Comparison of ENCODE assay signal across 2 cellular contexts in the genomic region with DNA sequence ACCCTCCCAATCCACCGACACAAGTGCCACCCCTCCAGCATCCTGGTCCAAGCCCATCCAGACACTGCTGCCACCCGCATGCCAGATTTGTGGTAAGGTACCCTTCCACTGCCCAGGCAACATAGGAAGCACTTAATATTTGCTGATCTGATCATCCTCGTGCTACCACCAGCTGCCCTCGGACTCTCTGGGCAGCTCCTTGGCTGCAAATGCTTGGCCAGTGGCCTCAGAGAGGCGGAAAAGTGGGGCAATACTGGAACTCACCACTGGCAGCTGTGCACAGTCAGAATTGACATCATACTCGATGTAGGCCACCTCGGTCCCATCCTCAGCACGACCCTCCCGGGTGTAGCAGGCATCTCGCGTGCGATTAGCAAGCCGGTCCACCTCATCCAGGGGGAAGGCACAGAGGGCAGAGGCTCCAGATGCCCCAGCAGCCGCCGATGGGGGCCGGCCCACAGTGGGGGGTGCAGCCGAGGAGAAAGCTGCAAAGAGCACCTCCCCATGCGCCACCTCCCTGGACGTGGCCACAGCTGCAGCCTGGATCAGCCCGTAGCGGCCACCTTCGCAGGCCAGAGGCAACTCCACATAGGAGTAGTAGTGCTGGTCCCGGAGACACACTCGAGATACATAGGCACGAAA.
TF ChIP-seq lines count a peak whose summit lies in the region.

No MANE protein-coding gene starts in this region.

TF ChIP-seq in WTC11, 78 proteins besides CTCF, POLR2A, EP300 and RAD21:
- TF ChIP-seq, protein P1, sequence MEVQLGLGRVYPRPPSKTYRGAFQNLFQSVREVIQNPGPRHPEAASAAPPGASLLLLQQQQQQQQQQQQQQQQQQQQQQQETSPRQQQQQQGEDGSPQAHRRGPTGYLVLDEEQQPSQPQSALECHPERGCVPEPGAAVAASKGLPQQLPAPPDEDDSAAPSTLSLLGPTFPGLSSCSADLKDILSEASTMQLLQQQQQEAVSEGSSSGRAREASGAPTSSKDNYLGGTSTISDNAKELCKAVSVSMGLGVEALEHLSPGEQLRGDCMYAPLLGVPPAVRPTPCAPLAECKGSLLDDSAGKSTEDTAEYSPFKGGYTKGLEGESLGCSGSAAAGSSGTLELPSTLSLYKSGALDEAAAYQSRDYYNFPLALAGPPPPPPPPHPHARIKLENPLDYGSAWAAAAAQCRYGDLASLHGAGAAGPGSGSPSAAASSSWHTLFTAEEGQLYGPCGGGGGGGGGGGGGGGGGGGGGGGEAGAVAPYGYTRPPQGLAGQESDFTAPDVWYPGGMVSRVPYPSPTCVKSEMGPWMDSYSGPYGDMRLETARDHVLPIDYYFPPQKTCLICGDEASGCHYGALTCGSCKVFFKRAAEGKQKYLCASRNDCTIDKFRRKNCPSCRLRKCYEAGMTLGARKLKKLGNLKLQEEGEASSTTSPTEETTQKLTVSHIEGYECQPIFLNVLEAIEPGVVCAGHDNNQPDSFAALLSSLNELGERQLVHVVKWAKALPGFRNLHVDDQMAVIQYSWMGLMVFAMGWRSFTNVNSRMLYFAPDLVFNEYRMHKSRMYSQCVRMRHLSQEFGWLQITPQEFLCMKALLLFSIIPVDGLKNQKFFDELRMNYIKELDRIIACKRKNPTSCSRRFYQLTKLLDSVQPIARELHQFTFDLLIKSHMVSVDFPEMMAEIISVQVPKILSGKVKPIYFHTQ (CRISPR knock-in tag; IDR thresholded peaks at IDR 0.05) = no peak
- TF ChIP-seq FOXJ3 (CRISPR knock-in tag; IDR thresholded peaks at IDR 0.05; ENCODE audit: borderline replicate concordance) = no peak
- TF ChIP-seq IRF2 (CRISPR knock-in tag; IDR thresholded peaks at IDR 0.05; ENCODE audit: borderline replicate concordance, low read depth) = no peak
- TF ChIP-seq MXD4 (CRISPR knock-in tag; IDR thresholded peaks at IDR 0.05; ENCODE audit: borderline replicate concordance) = no peak
- TF ChIP-seq, protein P2, sequence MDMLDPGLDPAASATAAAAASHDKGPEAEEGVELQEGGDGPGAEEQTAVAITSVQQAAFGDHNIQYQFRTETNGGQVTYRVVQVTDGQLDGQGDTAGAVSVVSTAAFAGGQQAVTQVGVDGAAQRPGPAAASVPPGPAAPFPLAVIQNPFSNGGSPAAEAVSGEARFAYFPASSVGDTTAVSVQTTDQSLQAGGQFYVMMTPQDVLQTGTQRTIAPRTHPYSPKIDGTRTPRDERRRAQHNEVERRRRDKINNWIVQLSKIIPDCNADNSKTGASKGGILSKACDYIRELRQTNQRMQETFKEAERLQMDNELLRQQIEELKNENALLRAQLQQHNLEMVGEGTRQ (CRISPR knock-in tag; IDR thresholded peaks at IDR 0.05) = no peak
- no peak for TF ChIP-seq ZNF317 (CRISPR knock-in tag; IDR thresholded peaks at IDR 0.05; ENCODE audit: borderline replicate concordance, low read depth)
- no peak for TF ChIP-seq RORB (CRISPR knock-in tag; IDR thresholded peaks at IDR 0.05)
- TF ChIP-seq ATF1 (CRISPR knock-in tag; IDR thresholded peaks at IDR 0.05) = no peak
- TF ChIP-seq, protein P3, sequence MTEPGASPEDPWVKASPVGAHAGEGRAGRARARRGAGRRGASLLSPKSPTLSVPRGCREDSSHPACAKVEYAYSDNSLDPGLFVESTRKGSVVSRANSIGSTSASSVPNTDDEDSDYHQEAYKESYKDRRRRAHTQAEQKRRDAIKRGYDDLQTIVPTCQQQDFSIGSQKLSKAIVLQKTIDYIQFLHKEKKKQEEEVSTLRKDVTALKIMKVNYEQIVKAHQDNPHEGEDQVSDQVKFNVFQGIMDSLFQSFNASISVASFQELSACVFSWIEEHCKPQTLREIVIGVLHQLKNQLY (CRISPR knock-in tag; IDR thresholded peaks at IDR 0.05) = no peak

TF ChIP-seq in H1, 55 proteins besides CTCF, POLR2A, EP300 and RAD21:
- no peak for TF ChIP-seq PHF8 (conservative IDR thresholded peaks at IDR 0.05; ENCODE audit: low read depth, low read length)
- TF ChIP-seq HDAC6 (IDR thresholded peaks at IDR 0.05; ENCODE audit: low read depth, low read length) = no peak
- no peak for TF ChIP-seq SAP30 (IDR thresholded peaks at IDR 0.05; ENCODE audit: insufficient read depth, insufficient replicate concordance, low read length)
- TF ChIP-seq POLR2AphosphoS5 (IDR thresholded peaks at IDR 0.05; ENCODE audit: low read depth, low read length) = no peak
- TF ChIP-seq KDM1A (IDR thresholded peaks at IDR 0.05; ENCODE audit: borderline replicate concordance, low read length) = no peak
- TF ChIP-seq TEAD4 (IDR thresholded peaks at IDR 0.05; ENCODE audit: low read depth, low read length) = no peak
- TF ChIP-seq SP2 (IDR thresholded peaks at IDR 0.05; ENCODE audit: low read length) = no peak
- TF ChIP-seq, protein P4, sequence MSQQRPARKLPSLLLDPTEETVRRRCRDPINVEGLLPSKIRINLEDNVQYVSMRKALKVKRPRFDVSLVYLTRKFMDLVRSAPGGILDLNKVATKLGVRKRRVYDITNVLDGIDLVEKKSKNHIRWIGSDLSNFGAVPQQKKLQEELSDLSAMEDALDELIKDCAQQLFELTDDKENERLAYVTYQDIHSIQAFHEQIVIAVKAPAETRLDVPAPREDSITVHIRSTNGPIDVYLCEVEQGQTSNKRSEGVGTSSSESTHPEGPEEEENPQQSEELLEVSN (IDR thresholded peaks at IDR 0.05) = no peak
- no peak for TF ChIP-seq YY1 (IDR thresholded peaks at IDR 0.05; ENCODE audit: low read depth, low read length)
- TF ChIP-seq FOSL1 (IDR thresholded peaks at IDR 0.05; ENCODE audit: insufficient read depth, low read depth, low read length) = no peak
- no peak for TF ChIP-seq MAFK (IDR thresholded peaks at IDR 0.05; ENCODE audit: low read depth, low read length)
- TF ChIP-seq SIX5 (IDR thresholded peaks at IDR 0.05; ENCODE audit: low read depth, low read length) = no peak
